In genomic region chr20:25695532-25696383, GRCh38 we compare ENCODE assay signal across 8 cellular contexts. TPM values are rescaled to one million over a fixed set of nuclear protein-coding genes. Genes with fewer than 3 reads are reported as not detected.
DNase-seq lines count a peak whose midpoint lies in the region; TF ChIP-seq lines count a peak whose summit lies in the region.

No MANE protein-coding gene starts in this region.

- H3K27ac ChIP-seq in PC-9 (peak overlapping the region; percentile 49), endodermal cell (ENCODE audit: low read depth, low read length) (peak overlapping the region; percentile 89), muscle layer of colon (ENCODE audit: low read depth, low read length) (peak overlapping the region; percentile 79)

- intact Hi-C loops in PC-9 (cut with micrococcal nuclease; ENCODE audit: unreplicated experiment): loop anchor here (2.0 to 10.0 kb wide), 3 partner anchors 73 to 701 kb away; partner anchors contain the start of gene APMAP

- no peak for TF ChIP-seq CTCF in PC-9 (conservative IDR thresholded peaks at IDR 0.05)
- TF ChIP-seq CTCF in endodermal cell (conservative IDR thresholded peaks at IDR 0.05): no peak

- H3K27me3 Mint-ChIP-seq in T-helper 2 cell treated with Interferon-gamma antibody and Interleukin-4, amounts not matched to agents 5 μg/mL and 100 μg/mL, for 36 hours (ENCODE audit: low read depth): peaks cover 6% of the 10 kb centered on the region
- peaks cover 5% of the 10 kb centered on the region for H3K27me3 Mint-ChIP-seq in endodermal cell (ENCODE audit: insufficient read depth)

- H3K27ac Mint-ChIP-seq in T-helper 2 cell treated with Interferon-gamma antibody and Interleukin-4, amounts not matched to agents 5 μg/mL and 100 μg/mL, for 36 hours: peak overlapping the region; percentile 74
- H3K27ac Mint-ChIP-seq in endodermal cell: peak overlapping the region; percentile 87

- H3K9ac ChIP-seq in endodermal cell (ENCODE audit: extremely low read depth, low read length, poor library complexity, severe bottlenecking): peak overlapping the region; percentile 86
- peak overlapping the region; percentile 43 for H3K9ac ChIP-seq in muscle layer of colon (ENCODE audit: low read length)

- H3K27me3 ChIP-seq in PC-9 (ENCODE audit: insufficient read depth, low read depth) (no peaks in the 10 kb centered on the region), endodermal cell (ENCODE audit: control insufficient read depth, insufficient read depth, low read length, poor library complexity, severe bottlenecking) (no peaks in the 10 kb centered on the region), muscle layer of colon (ENCODE audit: control insufficient read depth in 1 of 2, insufficient read depth in 2 of 2, low read length in 2 of 2) (no peaks in the 10 kb centered on the region)

- H3K9me3 ChIP-seq in PC-9 (ENCODE audit: insufficient read depth, low read depth) (peaks cover 12% of the 10 kb centered on the region), endodermal cell (ENCODE audit: control insufficient read depth, low read length) (peaks cover 15% of the 10 kb centered on the region), muscle layer of colon (ENCODE audit: low read length) (no peaks in the 10 kb centered on the region)

- H3K9me3 Mint-ChIP-seq in T-helper 2 cell treated with Interferon-gamma antibody and Interleukin-4, amounts not matched to agents 5 μg/mL and 100 μg/mL, for 36 hours: peaks cover 14% of the 10 kb centered on the region
- H3K9me3 Mint-ChIP-seq in endodermal cell: peaks cover 16% of the 10 kb centered on the region

- H3F3A ChIP-seq in PC-9 (ENCODE audit: insufficient read depth, low read depth): no peaks in the 10 kb centered on the region

- H3K36me3 Mint-ChIP-seq in T-helper 2 cell treated with Interferon-gamma antibody and Interleukin-4, amounts not matched to agents 5 μg/mL and 100 μg/mL, for 36 hours (ENCODE audit: low read depth): peaks cover 22% of the 10 kb centered on the region
- H3K36me3 Mint-ChIP-seq in endodermal cell (ENCODE audit: low read depth): peaks cover 14% of the 10 kb centered on the region

- peak overlapping the region; percentile 87 for H2AFZ ChIP-seq in PC-9

- 18 to 57% methylated on average over 5 to 31 of the region's 31 CpGs for WGBS in endodermal cell (ENCODE audit: insufficient coverage in 1 of 2, insufficient read length in 1 of 2), 2 experiments

- H3K4me3 ChIP-seq in PC-9 (peak overlapping the region; percentile 77), endodermal cell (ENCODE audit: low read length) (peak overlapping the region; percentile 98), muscle layer of colon (ENCODE audit: low read depth in 1 of 2, low read length in 2 of 2) (peak overlapping the region; percentile 66 to 89)

- no peak for DNase-seq in T-helper 2 cell treated with Interferon-gamma antibody and Interleukin-4, amounts not matched to agents 5 μg/mL and 100 μg/mL, for 36 hours (ENCODE audit: low spot score)
- DNase-seq in T-helper 2 cell (no peak), PC-9 (no peak), endodermal cell (no peak), SHP77 treated with DMSO at 0.1 percent for 48 hours (lab: John Stamatoyannopoulos, UW) (no peak), NOMO-1 treated with DMSO at 0.1 percent for 48 hours (lab: John Stamatoyannopoulos, UW; ENCODE audit: unreplicated experiment) (no peak), mucosa of gallbladder (ENCODE audit: low spot score) (no peak)

- H3K4me1 ChIP-seq in PC-9 (replicated peaks; ENCODE audit: insufficient read depth): peaks cover 7% of the 10 kb centered on the region; the same call in 1 of the 2 replicates
- H3K4me1 ChIP-seq in endodermal cell (ENCODE audit: control insufficient read depth, insufficient read depth, low read length): no peaks in the 10 kb centered on the region
- peaks cover 7% of the 10 kb centered on the region for H3K4me1 ChIP-seq in muscle layer of colon (ENCODE audit: insufficient read depth, low read length)

- H3K9me2 ChIP-seq in PC-9 (ENCODE audit: insufficient read depth): no peaks in the 10 kb centered on the region; the same call in 1 of the 2 replicates

- BruUV-seq in PC-9 (replicated peaks; lab: Mats Ljungman, UMichigan): TSS peak; percentile 46

- peak overlapping the region; percentile 92 for H3K4me3 Mint-ChIP-seq in T-helper 2 cell treated with Interferon-gamma antibody and Interleukin-4, amounts not matched to agents 5 μg/mL and 100 μg/mL, for 36 hours
- H3K4me3 Mint-ChIP-seq in endodermal cell: peak overlapping the region; percentile 79

- H4K20me1 ChIP-seq in PC-9 (ENCODE audit: insufficient read depth): no peaks in the 10 kb centered on the region

- peaks cover 25% of the 10 kb centered on the region for H3K79me2 ChIP-seq in PC-9 (ENCODE audit: low read depth)

- peak overlapping the region; percentile 91 for H3K4me2 ChIP-seq in PC-9

- peaks cover 14% of the 10 kb centered on the region for H3K4me1 Mint-ChIP-seq in T-helper 2 cell treated with Interferon-gamma antibody and Interleukin-4, amounts not matched to agents 5 μg/mL and 100 μg/mL, for 36 hours (ENCODE audit: low read depth)
- peaks cover 3% of the 10 kb centered on the region for H3K4me1 Mint-ChIP-seq in endodermal cell

- POLR2A ChIA-PET in PC-9 (lab: Charles Lee; ENCODE audit: unreplicated experiment): no interaction called here

- CTCF ChIA-PET in PC-9 (lab: Charles Lee): no interaction called here

- H3K36me3 ChIP-seq in PC-9 (ENCODE audit: low read depth) (peaks cover 6% of the 10 kb centered on the region; the same call in 1 of the 2 replicates), endodermal cell (ENCODE audit: control insufficient read depth, insufficient read depth, low read length) (peaks cover 14% of the 10 kb centered on the region), muscle layer of colon (ENCODE audit: insufficient read depth, low read length) (no peaks in the 10 kb centered on the region)

RNA-seq across cellular contexts. Expression of gene ZNF337, which starts 0.9 kb away (rescaled TPM):
- total RNA-seq in PC-9 (2021) (12.8 and 14.6 TPM in 2 replicates), endodermal cell (10 to 100 TPM; 14.2 to 14.5 TPM), mucosa of gallbladder (16.3 TPM)
- polyA plus RNA-seq in endodermal cell (2013, experiment 1 of 2): 14.3 TPM
- polyA plus RNA-seq in endodermal cell (2013, experiment 2 of 2): 13.1 TPM
